In genomic region chr12:12813120-12814101, GRCh38 we compare ENCODE assay signal across 1 cellular context.
A peak's percentile ranks its signal among the peaks of the same experiment; 100 is the strongest.
TF ChIP-seq lines count a peak whose summit lies in the region.

Gene DDX47 (plus strand): TSS chr12:12813346. CDS start chr12:12813368, 22 bp downstream.

TF ChIP-seq in HEK293, 187 proteins besides CTCF, POLR2A, EP300 and RAD21 (continued from another document and continues in another):
- no peak for TF ChIP-seq ZNF26 (tag by site-specific recombination; IDR thresholded peaks at IDR 0.05)
- no peak for TF ChIP-seq ZNF140 (tag by site-specific recombination; IDR thresholded peaks at IDR 0.05)
- TF ChIP-seq GLIS1 (tag by site-specific recombination; IDR thresholded peaks at IDR 0.05) = no peak
- TF ChIP-seq ZNF37A (tag by site-specific recombination; IDR thresholded peaks at IDR 0.05) = no peak
- no peak for TF ChIP-seq ZNF138 (tag by site-specific recombination; IDR thresholded peaks at IDR 0.05; ENCODE audit: borderline replicate concordance)
- TF ChIP-seq BCL11A (tag by site-specific recombination; IDR thresholded peaks at IDR 0.05; ENCODE audit: low read depth) = no peak
- TF ChIP-seq ZNF24 (tag by site-specific recombination; IDR thresholded peaks at IDR 0.05) = peak; percentile 83
- TF ChIP-seq, protein P1, sequence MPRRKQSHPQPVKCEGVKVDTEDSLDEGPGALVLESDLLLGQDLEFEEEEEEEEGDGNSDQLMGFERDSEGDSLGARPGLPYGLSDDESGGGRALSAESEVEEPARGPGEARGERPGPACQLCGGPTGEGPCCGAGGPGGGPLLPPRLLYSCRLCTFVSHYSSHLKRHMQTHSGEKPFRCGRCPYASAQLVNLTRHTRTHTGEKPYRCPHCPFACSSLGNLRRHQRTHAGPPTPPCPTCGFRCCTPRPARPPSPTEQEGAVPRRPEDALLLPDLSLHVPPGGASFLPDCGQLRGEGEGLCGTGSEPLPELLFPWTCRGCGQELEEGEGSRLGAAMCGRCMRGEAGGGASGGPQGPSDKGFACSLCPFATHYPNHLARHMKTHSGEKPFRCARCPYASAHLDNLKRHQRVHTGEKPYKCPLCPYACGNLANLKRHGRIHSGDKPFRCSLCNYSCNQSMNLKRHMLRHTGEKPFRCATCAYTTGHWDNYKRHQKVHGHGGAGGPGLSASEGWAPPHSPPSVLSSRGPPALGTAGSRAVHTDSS (tag by site-specific recombination; IDR thresholded peaks at IDR 0.05) = no peak
- TF ChIP-seq AEBP2 (tag by site-specific recombination; IDR thresholded peaks at IDR 0.05; ENCODE audit: borderline replicate concordance) = no peak
- TF ChIP-seq ZNF48 (tag by site-specific recombination; IDR thresholded peaks at IDR 0.05) = no peak
- no peak for TF ChIP-seq KLF9 (tag by site-specific recombination; IDR thresholded peaks at IDR 0.05; ENCODE audit: low read depth)
- no peak for TF ChIP-seq SCRT2 (tag by site-specific recombination; IDR thresholded peaks at IDR 0.05)
- TF ChIP-seq ZBTB20 (tag by site-specific recombination; IDR thresholded peaks at IDR 0.05) = peak; percentile 15; the same call in 1 of the 2 replicates
- TF ChIP-seq ZNF391 (tag by site-specific recombination; IDR thresholded peaks at IDR 0.05; ENCODE audit: borderline replicate concordance, low read depth) = 0 out of 2 replicates have a peak, but pooled peaks have one; percentile 43
- no peak for TF ChIP-seq ZNF580 (tag by site-specific recombination; IDR thresholded peaks at IDR 0.05)
- TF ChIP-seq, protein P2, sequence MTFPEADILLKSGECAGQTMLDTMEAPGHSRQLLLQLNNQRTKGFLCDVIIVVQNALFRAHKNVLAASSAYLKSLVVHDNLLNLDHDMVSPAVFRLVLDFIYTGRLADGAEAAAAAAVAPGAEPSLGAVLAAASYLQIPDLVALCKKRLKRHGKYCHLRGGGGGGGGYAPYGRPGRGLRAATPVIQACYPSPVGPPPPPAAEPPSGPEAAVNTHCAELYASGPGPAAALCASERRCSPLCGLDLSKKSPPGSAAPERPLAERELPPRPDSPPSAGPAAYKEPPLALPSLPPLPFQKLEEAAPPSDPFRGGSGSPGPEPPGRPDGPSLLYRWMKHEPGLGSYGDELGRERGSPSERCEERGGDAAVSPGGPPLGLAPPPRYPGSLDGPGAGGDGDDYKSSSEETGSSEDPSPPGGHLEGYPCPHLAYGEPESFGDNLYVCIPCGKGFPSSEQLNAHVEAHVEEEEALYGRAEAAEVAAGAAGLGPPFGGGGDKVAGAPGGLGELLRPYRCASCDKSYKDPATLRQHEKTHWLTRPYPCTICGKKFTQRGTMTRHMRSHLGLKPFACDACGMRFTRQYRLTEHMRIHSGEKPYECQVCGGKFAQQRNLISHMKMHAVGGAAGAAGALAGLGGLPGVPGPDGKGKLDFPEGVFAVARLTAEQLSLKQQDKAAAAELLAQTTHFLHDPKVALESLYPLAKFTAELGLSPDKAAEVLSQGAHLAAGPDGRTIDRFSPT (tag by site-specific recombination; IDR thresholded peaks at IDR 0.05) = no peak
- TF ChIP-seq KLF17 (tag by site-specific recombination; IDR thresholded peaks at IDR 0.05) = peak; percentile 65; the same call in 1 of the 2 replicates
- no peak; the same call in 1 of the 2 replicates for TF ChIP-seq ZNF518A (tag by site-specific recombination; conservative IDR thresholded peaks at IDR 0.05; ENCODE audit: low read depth)
- TF ChIP-seq, protein P3, sequence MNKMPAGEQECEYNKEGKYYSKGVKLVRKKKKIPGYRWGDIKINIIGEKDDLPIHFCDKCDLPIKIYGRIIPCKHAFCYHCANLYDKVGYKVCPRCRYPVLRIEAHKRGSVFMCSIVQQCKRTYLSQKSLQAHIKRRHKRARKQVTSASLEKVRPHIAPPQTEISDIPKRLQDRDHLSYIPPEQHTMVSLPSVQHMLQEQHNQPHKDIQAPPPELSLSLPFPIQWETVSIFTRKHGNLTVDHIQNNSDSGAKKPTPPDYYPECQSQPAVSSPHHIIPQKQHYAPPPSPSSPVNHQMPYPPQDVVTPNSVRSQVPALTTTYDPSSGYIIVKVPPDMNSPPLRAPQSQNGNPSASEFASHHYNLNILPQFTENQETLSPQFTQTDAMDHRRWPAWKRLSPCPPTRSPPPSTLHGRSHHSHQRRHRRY (tag by site-specific recombination; IDR thresholded peaks at IDR 0.05) = no peak
- no peak for TF ChIP-seq ZSCAN5A (tag by site-specific recombination; IDR thresholded peaks at IDR 0.05)
- TF ChIP-seq ZNF544 (tag by site-specific recombination; IDR thresholded peaks at IDR 0.05) = no peak
- TF ChIP-seq ZNF423 (tag by site-specific recombination; IDR thresholded peaks at IDR 0.05) = no peak
- TF ChIP-seq ZNF510 (tag by site-specific recombination; IDR thresholded peaks at IDR 0.05; ENCODE audit: insufficient replicate concordance) = no peak
- TF ChIP-seq ZNF426 (tag by site-specific recombination; IDR thresholded peaks at IDR 0.05) = no peak
- no peak for TF ChIP-seq ZNF530 (tag by site-specific recombination; IDR thresholded peaks at IDR 0.05; ENCODE audit: low read depth)
- TF ChIP-seq, protein P4, sequence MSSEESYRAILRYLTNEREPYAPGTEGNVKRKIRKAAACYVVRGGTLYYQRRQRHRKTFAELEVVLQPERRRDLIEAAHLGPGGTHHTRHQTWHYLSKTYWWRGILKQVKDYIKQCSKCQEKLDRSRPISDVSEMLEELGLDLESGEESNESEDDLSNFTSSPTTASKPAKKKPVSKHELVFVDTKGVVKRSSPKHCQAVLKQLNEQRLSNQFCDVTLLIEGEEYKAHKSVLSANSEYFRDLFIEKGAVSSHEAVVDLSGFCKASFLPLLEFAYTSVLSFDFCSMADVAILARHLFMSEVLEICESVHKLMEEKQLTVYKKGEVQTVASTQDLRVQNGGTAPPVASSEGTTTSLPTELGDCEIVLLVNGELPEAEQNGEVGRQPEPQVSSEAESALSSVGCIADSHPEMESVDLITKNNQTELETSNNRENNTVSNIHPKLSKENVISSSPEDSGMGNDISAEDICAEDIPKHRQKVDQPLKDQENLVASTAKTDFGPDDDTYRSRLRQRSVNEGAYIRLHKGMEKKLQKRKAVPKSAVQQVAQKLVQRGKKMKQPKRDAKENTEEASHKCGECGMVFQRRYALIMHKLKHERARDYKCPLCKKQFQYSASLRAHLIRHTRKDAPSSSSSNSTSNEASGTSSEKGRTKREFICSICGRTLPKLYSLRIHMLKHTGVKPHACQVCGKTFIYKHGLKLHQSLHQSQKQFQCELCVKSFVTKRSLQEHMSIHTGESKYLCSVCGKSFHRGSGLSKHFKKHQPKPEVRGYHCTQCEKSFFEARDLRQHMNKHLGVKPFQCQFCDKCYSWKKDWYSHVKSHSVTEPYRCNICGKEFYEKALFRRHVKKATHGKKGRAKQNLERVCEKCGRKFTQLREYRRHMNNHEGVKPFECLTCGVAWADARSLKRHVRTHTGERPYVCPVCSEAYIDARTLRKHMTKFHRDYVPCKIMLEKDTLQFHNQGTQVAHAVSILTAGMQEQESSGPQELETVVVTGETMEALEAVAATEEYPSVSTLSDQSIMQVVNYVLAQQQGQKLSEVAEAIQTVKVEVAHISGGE (tag by site-specific recombination; conservative IDR thresholded peaks at IDR 0.05; ENCODE audit: low read depth) = peak; percentile 78
- no peak for TF ChIP-seq ZNF610 (tag by site-specific recombination; IDR thresholded peaks at IDR 0.05; ENCODE audit: borderline replicate concordance)
- no peak for TF ChIP-seq PRDM6 (tag by site-specific recombination; IDR thresholded peaks at IDR 0.05)
- TF ChIP-seq ZBTB17 (tag by site-specific recombination; IDR thresholded peaks at IDR 0.05) = peak; percentile 88
- TF ChIP-seq ZNF624 (tag by site-specific recombination; IDR thresholded peaks at IDR 0.05) = no peak
- TF ChIP-seq ZBTB26 (tag by site-specific recombination; optimal IDR thresholded peaks at IDR 0.05) = peak; percentile 45
- peak; percentile 27; the same call in 1 of the 2 replicates for TF ChIP-seq KLF10 (tag by site-specific recombination; IDR thresholded peaks at IDR 0.05)
